Comparison of ENCODE assay signal across 1 cellular context in genomic region chr11:120324932-120325810, GRCh38.
A peak's percentile ranks its signal among the peaks of the same experiment; 100 is the strongest.
TF ChIP-seq lines count a peak whose summit lies in the region.

Gene TLCD5 (plus strand): TSS chr11:120325299. CDS start chr11:120327442, 2,143 bp downstream.

TF ChIP-seq in WTC11, 78 proteins besides CTCF, POLR2A, EP300 and RAD21 (continued from another document):
- TF ChIP-seq ATF2 (CRISPR knock-in tag; IDR thresholded peaks at IDR 0.05; ENCODE audit: borderline replicate concordance, low read depth) (no peak), CREM (CRISPR knock-in tag; IDR thresholded peaks at IDR 0.05) (peak; percentile 75), IRF1 (CRISPR knock-in tag; IDR thresholded peaks at IDR 0.05) (0 out of 2 replicates have a peak, but pooled peaks have one; percentile 61), ZNF416 (CRISPR knock-in tag; IDR thresholded peaks at IDR 0.05) (no peak), ZBTB43 (CRISPR knock-in tag; IDR thresholded peaks at IDR 0.05) (0 out of 2 replicates have a peak, but pooled peaks have one; percentile 42), GABPB1 (CRISPR knock-in tag; IDR thresholded peaks at IDR 0.05) (0 out of 2 replicates have a peak, but pooled peaks have one; percentile 22)
